Comparison of ENCODE assay signal across 16 cellular contexts in genomic region chr10:64067009-64067606, GRCh38.
DNase-seq lines count a peak whose midpoint lies in the region.
"Had no signal": no experiment of that assay in that cellular context is flagged by ENCODE, and none has a peak within 500 bp of the region (broad histone marks: within the 10 kb centered on the region; RNA-seq: fewer than 3 reads in every experiment).

No MANE protein-coding gene starts in this region.

- H3K27ac ChIP-seq in caudate nucleus (ENCODE audit: low read depth, low read length), result peak overlapping the region; percentile 79
- H3K27ac ChIP-seq: HL-60 had no signal

- DNase-seq in Kasumi-1 (lab: John Stamatoyannopoulos, UW), result peak; percentile 87
- peak in 10 of 61 donors; percentile 3 to 51 (median 18) for DNase-seq in caudate nucleus (lab: John Stamatoyannopoulos, UW)
- DNase-seq in left kidney (ENCODE audit: low read depth, low spot score), result peak; percentile 36
- DNase-seq in pons (ENCODE audit: low spot score), result peak; percentile 11
- no peak for DNase-seq in stimulated activated CD4-positive, alpha-beta T cell treated with anti-CD3 and anti-CD28 coated beads, Interleukin-4, amount 100 ng/mL, for 1 hour
- DNase-seq in epidermal melanocyte (ENCODE audit: insufficient read length, low spot score), result no peak
- DNase-seq in stimulated activated CD4-positive, alpha-beta T cell treated with anti-CD3 and anti-CD28 coated beads, Interleukin-15, amount 100 ng/mL, for 24 hours, result no peak
- no peak for DNase-seq in mucosa of gallbladder (ENCODE audit: low spot score)
- DNase-seq: DMS53; HCEC 1CT; NCI-H1436; NCI-H2029; NCI-H2171; NCI-H446; NK-92 treated with Interleukin-12 subunit alpha and Interleukin-12 subunit beta, amount 100 ng/mL, for 24 hours had no signal

Comparison
In these comparisons a context has a peak if more than half of its experiments do, and no peak if none do; other contexts are left out.
1. DNase-seq: peak in Kasumi-1 (2 of 2), left kidney (single experiment) and pons (single experiment); none in stimulated activated CD4-positive, alpha-beta T cell treated with anti-CD3 and anti-CD28 coated beads, Interleukin-4, amount 100 ng/mL, for 1 hour (single experiment), epidermal melanocyte (single experiment), stimulated activated CD4-positive, alpha-beta T cell treated with anti-CD3 and anti-CD28 coated beads, Interleukin-15, amount 100 ng/mL, for 24 hours (single experiment) and mucosa of gallbladder (single experiment).